In genomic region chr3:53426918-53427317, GRCh38 we compare ENCODE assay signal across 1 cellular context.
TF ChIP-seq lines count a peak whose summit lies in the region.

No MANE protein-coding gene starts in this region.

TF ChIP-seq in GM23338, 12 proteins besides CTCF, POLR2A, EP300 and RAD21 (continued from another document):
- TF ChIP-seq, protein P1, sequence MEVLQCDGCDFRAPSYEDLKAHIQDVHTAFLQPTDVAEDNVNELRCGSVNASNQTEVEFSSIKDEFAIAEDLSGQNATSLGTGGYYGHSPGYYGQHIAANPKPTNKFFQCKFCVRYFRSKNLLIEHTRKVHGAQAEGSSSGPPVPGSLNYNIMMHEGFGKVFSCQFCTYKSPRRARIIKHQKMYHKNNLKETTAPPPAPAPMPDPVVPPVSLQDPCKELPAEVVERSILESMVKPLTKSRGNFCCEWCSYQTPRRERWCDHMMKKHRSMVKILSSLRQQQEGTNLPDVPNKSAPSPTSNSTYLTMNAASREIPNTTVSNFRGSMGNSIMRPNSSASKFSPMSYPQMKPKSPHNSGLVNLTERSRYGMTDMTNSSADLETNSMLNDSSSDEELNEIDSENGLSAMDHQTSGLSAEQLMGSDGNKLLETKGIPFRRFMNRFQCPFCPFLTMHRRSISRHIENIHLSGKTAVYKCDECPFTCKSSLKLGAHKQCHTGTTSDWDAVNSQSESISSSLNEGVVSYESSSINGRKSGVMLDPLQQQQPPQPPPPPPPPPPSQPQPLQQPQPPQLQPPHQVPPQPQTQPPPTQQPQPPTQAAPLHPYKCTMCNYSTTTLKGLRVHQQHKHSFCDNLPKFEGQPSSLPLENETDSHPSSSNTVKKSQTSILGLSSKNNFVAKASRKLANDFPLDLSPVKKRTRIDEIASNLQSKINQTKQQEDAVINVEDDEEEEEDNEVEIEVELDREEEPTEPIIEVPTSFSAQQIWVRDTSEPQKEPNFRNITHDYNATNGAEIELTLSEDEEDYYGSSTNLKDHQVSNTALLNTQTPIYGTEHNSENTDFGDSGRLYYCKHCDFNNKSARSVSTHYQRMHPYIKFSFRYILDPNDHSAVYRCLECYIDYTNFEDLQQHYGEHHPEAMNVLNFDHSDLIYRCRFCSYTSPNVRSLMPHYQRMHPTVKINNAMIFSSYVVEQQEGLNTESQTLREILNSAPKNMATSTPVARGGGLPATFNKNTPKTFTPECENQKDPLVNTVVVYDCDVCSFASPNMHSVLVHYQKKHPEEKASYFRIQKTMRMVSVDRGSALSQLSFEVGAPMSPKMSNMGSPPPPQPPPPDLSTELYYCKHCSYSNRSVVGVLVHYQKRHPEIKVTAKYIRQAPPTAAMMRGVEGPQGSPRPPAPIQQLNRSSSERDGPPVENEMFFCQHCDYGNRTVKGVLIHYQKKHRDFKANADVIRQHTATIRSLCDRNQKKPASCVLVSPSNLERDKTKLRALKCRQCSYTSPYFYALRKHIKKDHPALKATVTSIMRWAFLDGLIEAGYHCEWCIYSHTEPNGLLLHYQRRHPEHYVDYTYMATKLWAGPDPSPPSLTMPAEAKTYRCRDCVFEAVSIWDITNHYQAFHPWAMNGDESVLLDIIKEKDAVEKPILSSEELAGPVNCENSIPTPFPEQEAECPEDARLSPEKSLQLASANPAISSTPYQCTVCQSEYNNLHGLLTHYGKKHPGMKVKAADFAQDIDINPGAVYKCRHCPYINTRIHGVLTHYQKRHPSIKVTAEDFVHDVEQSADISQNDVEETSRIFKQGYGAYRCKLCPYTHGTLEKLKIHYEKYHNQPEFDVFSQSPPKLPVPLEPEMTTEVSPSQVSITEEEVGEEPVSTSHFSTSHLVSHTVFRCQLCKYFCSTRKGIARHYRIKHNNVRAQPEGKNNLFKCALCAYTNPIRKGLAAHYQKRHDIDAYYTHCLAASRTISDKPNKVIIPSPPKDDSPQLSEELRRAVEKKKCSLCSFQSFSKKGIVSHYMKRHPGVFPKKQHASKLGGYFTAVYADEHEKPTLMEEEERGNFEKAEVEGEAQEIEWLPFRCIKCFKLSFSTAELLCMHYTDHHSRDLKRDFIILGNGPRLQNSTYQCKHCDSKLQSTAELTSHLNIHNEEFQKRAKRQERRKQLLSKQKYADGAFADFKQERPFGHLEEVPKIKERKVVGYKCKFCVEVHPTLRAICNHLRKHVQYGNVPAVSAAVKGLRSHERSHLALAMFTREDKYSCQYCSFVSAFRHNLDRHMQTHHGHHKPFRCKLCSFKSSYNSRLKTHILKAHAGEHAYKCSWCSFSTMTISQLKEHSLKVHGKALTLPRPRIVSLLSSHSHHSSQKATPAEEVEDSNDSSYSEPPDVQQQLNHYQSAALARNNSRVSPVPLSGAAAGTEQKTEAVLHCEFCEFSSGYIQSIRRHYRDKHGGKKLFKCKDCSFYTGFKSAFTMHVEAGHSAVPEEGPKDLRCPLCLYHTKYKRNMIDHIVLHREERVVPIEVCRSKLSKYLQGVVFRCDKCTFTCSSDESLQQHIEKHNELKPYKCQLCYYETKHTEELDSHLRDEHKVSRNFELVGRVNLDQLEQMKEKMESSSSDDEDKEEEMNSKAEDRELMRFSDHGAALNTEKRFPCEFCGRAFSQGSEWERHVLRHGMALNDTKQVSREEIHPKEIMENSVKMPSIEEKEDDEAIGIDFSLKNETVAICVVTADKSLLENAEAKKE (CRISPR knock-in tag; IDR thresholded peaks at IDR 0.05) = no peak
- TF ChIP-seq STAT1 (IDR thresholded peaks at IDR 0.05; ENCODE audit: unreplicated experiment) (no peak), EZH2 (IDR thresholded peaks at IDR 0.05; ENCODE audit: low read depth, unreplicated experiment) (no peak), CREB1 (CRISPR knock-in tag; IDR thresholded peaks at IDR 0.05; ENCODE audit: low read depth) (no peak)
